8 cellular contexts compared by ENCODE assay signal in genomic region chr20:407097-407952, GRCh38. TPM values are rescaled to one million over a fixed set of nuclear protein-coding genes. Genes with fewer than 3 reads are reported as not detected.
A peak's percentile ranks its signal among the peaks of the same experiment; 100 is the strongest.
DNase-seq lines count a peak whose midpoint lies in the region; ATAC-seq and TF ChIP-seq lines count a peak whose summit lies in the region.

No MANE protein-coding gene starts in this region.

- H3K4me1 Mint-ChIP-seq in activated CD4-positive, alpha-beta T cell treated with anti-CD3 and anti-CD28 coated beads, Interleukin-2, amount 10 ng/mL, durations not matched to agents 24 days and 14 days: peaks cover 45% of the 10 kb centered on the region

- peaks cover 4% of the 10 kb centered on the region for H3K9me3 Mint-ChIP-seq in activated CD4-positive, alpha-beta T cell treated with anti-CD3 and anti-CD28 coated beads, Interleukin-2, amount 10 ng/mL, durations not matched to agents 24 days and 14 days

- POLR2A ChIA-PET in BJ (lab: Charles Lee): no interaction called here

- no peak for DNase-seq in BJ (ENCODE audit: low read depth)
- DNase-seq in NCI-H226: peak; percentile 33
- peak; percentile 91 for DNase-seq in activated CD4-positive, alpha-beta T cell treated with anti-CD3 and anti-CD28 coated beads, Interleukin-2, amount 10 ng/mL, durations not matched to agents 24 days and 14 days
- DNase-seq in effector CD8-positive, alpha-beta T cell (lab: John Stamatoyannopoulos, UW): peak; percentile 51
- DNase-seq in lung (ENCODE audit: low spot score): peak; percentile 68
- peak; percentile 43 to 65 (median 62) for DNase-seq in stimulated activated CD4-positive, alpha-beta T cell treated with anti-CD3 and anti-CD28 coated beads, TNF-alpha, amount 100 ng/mL, for 48 hours (ENCODE audit: low read depth in 3 of 3)

- TF ChIP-seq POLR2A in GM18951 (IDR thresholded peaks at IDR 0.05; ENCODE audit: extremely low read depth, insufficient read depth, insufficient read length): peak; percentile 66

- H3K4me3 ChIP-seq in BJ (ENCODE audit: low read depth, low read length) (peak overlapping the region; percentile 97), lung (peak overlapping the region; percentile 43)

- intact Hi-C loops in activated CD4-positive, alpha-beta T cell treated with anti-CD3 and anti-CD28 coated beads, Interleukin-2, amount 10 ng/mL, durations not matched to agents 24 days and 14 days (cut with micrococcal nuclease): loop anchor here (5.0 kb wide), 1 partner anchor 135 kb away; the partner anchor contains the start of gene CSNK2A1

- no peaks in the 10 kb centered on the region for H3K9me3 ChIP-seq in lung (ENCODE audit: control insufficient read depth in 2 of 2, insufficient read depth in 1 of 2, low read length in 1 of 2)

- in situ Hi-C loops in GM18951 (cut with MboI; ENCODE audit: low sequenced_read_pairs, unreplicated experiment): no loop called here

- H3K27ac Mint-ChIP-seq in activated CD4-positive, alpha-beta T cell treated with anti-CD3 and anti-CD28 coated beads, Interleukin-2, amount 10 ng/mL, durations not matched to agents 24 days and 14 days: peak overlapping the region; percentile 89

- peak overlapping the region; percentile 82 for H3K4me3 Mint-ChIP-seq in activated CD4-positive, alpha-beta T cell treated with anti-CD3 and anti-CD28 coated beads, Interleukin-2, amount 10 ng/mL, durations not matched to agents 24 days and 14 days

- H3K4me1 ChIP-seq in lung (ENCODE audit: control insufficient read depth in 2 of 2, insufficient read depth in 2 of 2, low read length in 2 of 2): peaks cover 8 to 12% of the 10 kb centered on the region in 2 donors

- 8% methylated on average over 39 to 45 of the region's 45 CpGs for WGBS in lung, 2 donors

- CTCF ChIA-PET in BJ (lab: Yijun Ruan, JAX): interaction anchor here (0.7 to 1.3 kb wide), 3 partner anchors 12 to 53 kb away, joined by 3 read pairs; no protein-coding TSS in a partner anchor

- peak; percentile 46 for ATAC-seq in HG03159 (IDR thresholded peaks at IDR 0.05; ENCODE audit: unreplicated experiment)
- peak; percentile 69 for ATAC-seq in lung (ENCODE audit: insufficient read depth, low FRiP score)

- TF ChIP-seq CTCF in BJ (IDR thresholded peaks at IDR 0.05; ENCODE audit: insufficient read depth, low read depth, low read length) (peak; percentile 31; the same call in 1 of the 2 replicates), lung (IDR thresholded peaks at IDR 0.05; ENCODE audit: control extremely low read depth, extremely low read depth) (no peak)

- peaks cover 41% of the 10 kb centered on the region for H3K36me3 Mint-ChIP-seq in activated CD4-positive, alpha-beta T cell treated with anti-CD3 and anti-CD28 coated beads, Interleukin-2, amount 10 ng/mL, durations not matched to agents 24 days and 14 days (ENCODE audit: low read depth)

- peaks cover 1% of the 10 kb centered on the region for H3K36me3 ChIP-seq in BJ (ENCODE audit: control insufficient read depth, insufficient read depth, low read length)
- no peaks in the 10 kb centered on the region for H3K36me3 ChIP-seq in lung (ENCODE audit: control insufficient read depth in 2 of 2, insufficient read depth in 2 of 2, low read length in 2 of 2)

- no peaks in the 10 kb centered on the region for H3K27me3 Mint-ChIP-seq in activated CD4-positive, alpha-beta T cell treated with anti-CD3 and anti-CD28 coated beads, Interleukin-2, amount 10 ng/mL, durations not matched to agents 24 days and 14 days

- peak overlapping the region; percentile 43 to 74 for H3K27ac ChIP-seq in lung (ENCODE audit: low read depth in 1 of 2, low read length in 1 of 2)

- H3K27me3 ChIP-seq in BJ (ENCODE audit: control insufficient read depth, insufficient read depth, low read length) (no peaks in the 10 kb centered on the region), lung (ENCODE audit: control insufficient read depth, insufficient read depth) (no peaks in the 10 kb centered on the region)

RNA-seq across cellular contexts. Expression of gene RBCK1, which starts 0.8 kb away (rescaled TPM):
- polyA plus RNA-seq in BJ (2011; rRNA removed): 86.6 and 130 TPM in 2 replicates
- polyA minus RNA-seq in BJ (2011; rRNA and poly(A)+ RNA removed): 46.3 and 75.4 TPM in 2 replicates
- 128 and 135 TPM in 2 replicates for total RNA-seq in activated CD4-positive, alpha-beta T cell treated with anti-CD3 and anti-CD28 coated beads, Interleukin-2, amount 10 ng/mL, durations not matched to agents 24 days and 14 days
- 100 to 1,000 TPM in 1 of 2 donors, 10 to 100 TPM in 1; 58.3 to 102 TPM for total RNA-seq in lung
- 100 to 1,000 TPM in 1 of 2 donors, 10 to 100 TPM in 1; 95.9 to 108 TPM for polyA plus RNA-seq in lung

RNA-seq across cellular contexts. Expression of gene TRIB3, which starts 26.8 kb away (rescaled TPM):
- polyA plus RNA-seq in BJ (2011; rRNA removed) (98.0 and 126 TPM in 2 replicates), lung (10 to 100 TPM; 29.9 to 36.5 TPM)
- 50.8 and 70.0 TPM in 2 replicates for polyA minus RNA-seq in BJ (2011; rRNA and poly(A)+ RNA removed)
- 39.3 and 41.1 TPM in 2 replicates for total RNA-seq in activated CD4-positive, alpha-beta T cell treated with anti-CD3 and anti-CD28 coated beads, Interleukin-2, amount 10 ng/mL, durations not matched to agents 24 days and 14 days
- total RNA-seq in lung: 10 to 100 TPM in 1 of 2 donors, 1 to 10 TPM in 1; 7.6 to 39.4 TPM

RNA-seq across cellular contexts. Expression of gene TBC1D20, which starts 55.0 kb away (rescaled TPM):
- polyA plus RNA-seq in BJ (2011; rRNA removed) (46.1 and 63.7 TPM in 2 replicates), lung (10 to 100 TPM; 15.7 to 20.6 TPM)
- polyA minus RNA-seq in BJ (2011; rRNA and poly(A)+ RNA removed): 49.8 and 70.2 TPM in 2 replicates
- total RNA-seq in activated CD4-positive, alpha-beta T cell treated with anti-CD3 and anti-CD28 coated beads, Interleukin-2, amount 10 ng/mL, durations not matched to agents 24 days and 14 days: 34.3 and 35.4 TPM in 2 replicates
- total RNA-seq in lung: 10 to 100 TPM; 33.8 to 42.4 TPM
